1 cellular context compared by ENCODE assay signal in the genomic region with DNA sequence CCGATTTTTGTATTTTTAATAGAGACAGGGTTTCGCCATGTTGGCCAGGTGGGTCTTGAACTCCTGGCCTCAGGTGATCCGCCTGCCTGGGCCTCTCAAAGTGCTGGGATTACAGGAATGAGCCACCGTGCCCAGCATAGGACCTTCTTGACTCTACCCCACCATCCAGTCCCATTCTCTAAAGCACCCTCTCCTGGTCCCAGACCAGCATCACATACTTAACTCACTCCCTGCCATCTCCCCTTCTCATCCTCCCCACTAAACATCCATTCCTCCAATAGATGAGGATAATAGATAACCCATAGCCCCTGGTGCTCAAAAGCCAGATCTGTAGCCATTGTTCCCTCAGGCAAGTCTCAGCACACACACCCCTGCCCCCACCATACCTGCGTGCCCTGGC.
TF ChIP-seq lines count a peak whose summit lies in the region.

No MANE protein-coding gene starts in this region.

TF ChIP-seq in IMR-90, 13 proteins besides CTCF, POLR2A, EP300 and RAD21:
- TF ChIP-seq CEBPB (IDR thresholded peaks at IDR 0.05; ENCODE audit: low read depth, low read length), result no peak
- no peak for TF ChIP-seq MAZ (IDR thresholded peaks at IDR 0.05; ENCODE audit: borderline replicate concordance, low read depth, low read length)
- TF ChIP-seq RFX5 (IDR thresholded peaks at IDR 0.05; ENCODE audit: low read depth, low read length), result no peak
- TF ChIP-seq RCOR1 (IDR thresholded peaks at IDR 0.05; ENCODE audit: insufficient replicate concordance, low read length), result no peak
- TF ChIP-seq, protein P1, sequence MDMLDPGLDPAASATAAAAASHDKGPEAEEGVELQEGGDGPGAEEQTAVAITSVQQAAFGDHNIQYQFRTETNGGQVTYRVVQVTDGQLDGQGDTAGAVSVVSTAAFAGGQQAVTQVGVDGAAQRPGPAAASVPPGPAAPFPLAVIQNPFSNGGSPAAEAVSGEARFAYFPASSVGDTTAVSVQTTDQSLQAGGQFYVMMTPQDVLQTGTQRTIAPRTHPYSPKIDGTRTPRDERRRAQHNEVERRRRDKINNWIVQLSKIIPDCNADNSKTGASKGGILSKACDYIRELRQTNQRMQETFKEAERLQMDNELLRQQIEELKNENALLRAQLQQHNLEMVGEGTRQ (IDR thresholded peaks at IDR 0.05; ENCODE audit: low read depth, low read length), result no peak
- TF ChIP-seq MAFK (IDR thresholded peaks at IDR 0.05; ENCODE audit: low read depth, low read length), result no peak
- no peak for TF ChIP-seq SMC3 (IDR thresholded peaks at IDR 0.05; ENCODE audit: low read depth, low read length)
- no peak for TF ChIP-seq MXI1 (IDR thresholded peaks at IDR 0.05; ENCODE audit: borderline replicate concordance, low read depth, low read length)
